In the genomic region with DNA sequence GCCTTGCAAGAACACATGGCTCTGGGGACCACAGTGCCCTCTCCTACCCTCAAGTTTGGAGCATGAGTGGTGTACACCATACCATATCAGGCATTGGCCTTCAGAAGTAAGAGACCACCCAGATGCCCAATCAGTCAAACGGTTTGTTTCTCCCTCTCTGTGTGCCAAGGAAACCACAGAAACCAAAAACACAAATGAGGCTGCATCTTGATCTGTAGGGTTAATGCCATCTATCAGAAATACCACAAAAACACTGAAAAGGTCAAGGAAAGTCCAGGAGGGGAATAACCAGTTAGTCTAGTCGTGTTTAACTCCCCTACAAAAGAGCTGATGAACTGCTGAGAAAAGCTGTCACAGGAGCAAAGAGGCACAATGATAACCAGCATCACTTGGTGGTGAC, we compare ENCODE assay signal across 29 cellular contexts.
DNase-seq lines count a peak whose midpoint lies in the region; ATAC-seq and TF ChIP-seq lines count a peak whose summit lies in the region.
"Had no signal": no experiment of that assay in that cellular context is flagged by ENCODE, and none has a peak within 500 bp of the region (broad histone marks: within the 10 kb centered on the region; RNA-seq: fewer than 3 reads in every experiment).

No MANE protein-coding gene starts in this region.

- H3K4me3 Mint-ChIP-seq in activated naive CD4-positive, alpha-beta T cell treated with anti-CD3 and anti-CD28 coated beads, Interleukin-2, amount 10 ng/mL, durations not matched to agents 7 days and 5 days = no peak overlapping the region
- H3K4me3 Mint-ChIP-seq: B cell; effector memory CD8-positive, alpha-beta T cell; T-helper 2 cell treated with Interferon-gamma antibody and Interleukin-4, amounts not matched to agents 5 μg/mL and 100 μg/mL, for 36 hours had no signal

- H3K36me3 ChIP-seq in upper lobe of left lung = no peaks in the 10 kb centered on the region
- H3K36me3 ChIP-seq: esophagus muscularis mucosa, sigmoid colon had no signal

- no peak overlapping the region for H3K27ac ChIP-seq in upper lobe of left lung
- H3K27ac ChIP-seq: A549, coronary artery, esophagus muscularis mucosa, sigmoid colon, VCaP had no signal

- H3K9me3 ChIP-seq in upper lobe of left lung = no peaks in the 10 kb centered on the region
- H3K9me3 ChIP-seq: A549, esophagus muscularis mucosa, sigmoid colon, SK-N-SH had no signal

- DNase-seq in activated naive CD4-positive, alpha-beta T cell treated with anti-CD3 and anti-CD28 coated beads, Interleukin-2, amount 10 ng/mL, durations not matched to agents 7 days and 5 days = no peak
- no peak for DNase-seq in activated naive CD4-positive, alpha-beta T cell treated with anti-CD3 and anti-CD28 coated beads, Interleukin-2, amount 50 U/mL, for 16 hours
- peak; percentile 7 for DNase-seq in amniotic epithelial cell (ENCODE audit: low read depth)
- no peak for DNase-seq in NCI-H526 (lab: John Stamatoyannopoulos, UW)
- no peak for DNase-seq in GM10266 (ENCODE audit: extremely low spot score)
- DNase-seq in upper lobe of left lung = no peak
- DNase-seq: activated CD4-positive, alpha-beta T cell treated with anti-CD3 and anti-CD28 coated beads, Interleukin-2, amount 50 U/mL, for 4 hours; activated CD8-positive, alpha-beta memory T cell treated with anti-CD3 and anti-CD28 coated beads, Interleukin-2, amount 50 U/mL, for 48 hours; amniotic stem cell; effector memory CD8-positive, alpha-beta T cell; H7; hypothalamus; mesendoderm; NCI-H1105; NCI-H2029; NCI-H774; sigmoid colon; SK-N-SH; trophoblast cell had no signal

- no peaks in the 10 kb centered on the region for H3K4me1 ChIP-seq in upper lobe of left lung
- H3K4me1 ChIP-seq: A549, esophagus muscularis mucosa, sigmoid colon had no signal

- H3K27ac Mint-ChIP-seq in activated naive CD4-positive, alpha-beta T cell treated with anti-CD3 and anti-CD28 coated beads, Interleukin-2, amount 10 ng/mL, durations not matched to agents 7 days and 5 days = peak overlapping the region; percentile 22
- H3K27ac Mint-ChIP-seq: B cell, progenitor cell of endocrine pancreas had no signal

- TF ChIP-seq CTCF in GM10266 (IDR thresholded peaks at IDR 0.05; ENCODE audit: control insufficient read depth, insufficient read depth, low read depth, missing control alignments) = no peak
- no peak for TF ChIP-seq CTCF in upper lobe of left lung (IDR thresholded peaks at IDR 0.05)

- WGBS in upper lobe of left lung, 2 donors = 37 to 40% methylated on average over 2 of the region's 2 CpGs

- H3K27me3 ChIP-seq in upper lobe of left lung = no peaks in the 10 kb centered on the region
- H3K27me3 ChIP-seq: esophagus muscularis mucosa, sigmoid colon had no signal

- CTCF ChIA-PET in activated naive CD4-positive, alpha-beta T cell treated with anti-CD3 and anti-CD28 coated beads, Interleukin-2, amount 10 ng/mL, durations not matched to agents 7 days and 5 days (lab: Charles Lee) = no interaction called here

- H3K27me3 Mint-ChIP-seq in activated naive CD4-positive, alpha-beta T cell treated with anti-CD3 and anti-CD28 coated beads, Interleukin-2, amount 10 ng/mL, durations not matched to agents 7 days and 5 days = no peaks in the 10 kb centered on the region
- H3K27me3 Mint-ChIP-seq: B cell; effector memory CD8-positive, alpha-beta T cell had no signal

- no peaks in the 10 kb centered on the region for H3K9me3 Mint-ChIP-seq in activated naive CD4-positive, alpha-beta T cell treated with anti-CD3 and anti-CD28 coated beads, Interleukin-2, amount 10 ng/mL, durations not matched to agents 7 days and 5 days
- H3K9me3 Mint-ChIP-seq: effector memory CD8-positive, alpha-beta T cell; T-helper 2 cell treated with Interferon-gamma antibody and Interleukin-4, amounts not matched to agents 5 μg/mL and 100 μg/mL, for 36 hours had no signal

- no peak overlapping the region for H3K4me3 ChIP-seq in upper lobe of left lung
- H3K4me3 ChIP-seq: A549, coronary artery, esophagus muscularis mucosa, sigmoid colon had no signal

- H3K36me3 Mint-ChIP-seq in activated naive CD4-positive, alpha-beta T cell treated with anti-CD3 and anti-CD28 coated beads, Interleukin-2, amount 10 ng/mL, durations not matched to agents 7 days and 5 days = peaks cover 24% of the 10 kb centered on the region

- no peak for TF ChIP-seq EP300 in upper lobe of left lung (IDR thresholded peaks at IDR 0.05)

- no peak for TF ChIP-seq POLR2A in upper lobe of left lung (IDR thresholded peaks at IDR 0.05)

- H3K4me1 Mint-ChIP-seq in activated naive CD4-positive, alpha-beta T cell treated with anti-CD3 and anti-CD28 coated beads, Interleukin-2, amount 10 ng/mL, durations not matched to agents 7 days and 5 days = peaks cover 8% of the 10 kb centered on the region

- ATAC-seq in HG02798 (IDR thresholded peaks at IDR 0.05; ENCODE audit: poor library complexity, unreplicated experiment) (peak; percentile 42), upper lobe of left lung (ENCODE audit: low FRiP score in 2 of 2) (no peak), HG02610 (IDR thresholded peaks at IDR 0.05; ENCODE audit: unreplicated experiment) (no peak)
- ATAC-seq: A549; effector memory CD8-positive, alpha-beta T cell; left lobe of liver had no signal
